Comparison of ENCODE assay signal across 8 cellular contexts in genomic region chr1:156160744-156161181, GRCh38. TPM values are rescaled to one million over a fixed set of nuclear protein-coding genes. Genes with fewer than 3 reads are reported as not detected.
A peak's percentile ranks its signal among the peaks of the same experiment; 100 is the strongest.
DNase-seq lines count a peak whose midpoint lies in the region; ATAC-seq and TF ChIP-seq lines count a peak whose summit lies in the region.

No MANE protein-coding gene starts in this region.

- CTCF ChIA-PET in CD8-positive, alpha-beta memory T cell (lab: Charles Lee) = interaction anchor here (1.1 kb wide), 1 partner anchor 52 kb away, joined by 3 read pairs; the partner anchor contains the start of gene PMF1

- peak in 4 of 5 donors; percentile 50 to 70 (median 62) for DNase-seq in CD8-positive, alpha-beta memory T cell
- peak; percentile 80 for DNase-seq in NCI-H748 (lab: John Stamatoyannopoulos, UW; ENCODE audit: unreplicated experiment)
- peak; percentile 30 for DNase-seq in activated effector memory CD4-positive, alpha-beta T cell treated with Interleukin-2 at 50 U/mL for 16 hours
- DNase-seq in foreskin melanocyte = peak; percentile 42
- DNase-seq in omental fat pad (ENCODE audit: low spot score) = peak; percentile 69
- peak; percentile 56 for DNase-seq in stomach
- no peak for DNase-seq in germinal center (ENCODE audit: low spot score)

- ATAC-seq in omental fat pad (ENCODE audit: low FRiP score) = peak; percentile 58
- ATAC-seq in HG03039 (IDR thresholded peaks at IDR 0.05; ENCODE audit: unreplicated experiment) = no peak

- TF ChIP-seq CTCF in omental fat pad (IDR thresholded peaks at IDR 0.05) = no peak
- no peak for TF ChIP-seq CTCF in stomach (IDR thresholded peaks at IDR 0.05)

- H3K4me3 ChIP-seq in CD8-positive, alpha-beta memory T cell (ENCODE audit: low read length) = peak overlapping the region; percentile 25
- H3K4me3 ChIP-seq in stomach = peak overlapping the region; percentile 42 to 49 (median 46)

- POLR2A ChIA-PET in CD8-positive, alpha-beta memory T cell (lab: Charles Lee) = interaction anchor here (0.9 kb wide), 1 partner anchor 52 kb away, joined by 4 read pairs; the partner anchor contains the start of gene PMF1

- no peak overlapping the region for H3K27ac ChIP-seq in CD8-positive, alpha-beta memory T cell (ENCODE audit: low read depth, low read length)
- peak overlapping the region in 4 of 5 donors; percentile 64 to 87 (median 76) for H3K27ac ChIP-seq in stomach

- no peak for TF ChIP-seq POLR2A in stomach (IDR thresholded peaks at IDR 0.05)

- no peaks in the 10 kb centered on the region for H3K36me3 ChIP-seq in CD8-positive, alpha-beta memory T cell (ENCODE audit: insufficient read depth, low read length)
- H3K36me3 ChIP-seq in stomach = peaks cover 0 to 9% (median 1%) of the 10 kb centered on the region in 4 donors

- H3K27me3 Mint-ChIP-seq in CD8-positive, alpha-beta memory T cell = peaks cover 0 to 2% of the 10 kb centered on the region in 2 donors

- H3K9me3 ChIP-seq in CD8-positive, alpha-beta memory T cell (ENCODE audit: low read length) = no peaks in the 10 kb centered on the region
- no peaks in the 10 kb centered on the region for H3K9me3 ChIP-seq in stomach

- no peaks in the 10 kb centered on the region for H3K9me3 Mint-ChIP-seq in CD8-positive, alpha-beta memory T cell

- H3K4me1 ChIP-seq in CD8-positive, alpha-beta memory T cell (ENCODE audit: insufficient read depth, low read length) = peaks cover 4% of the 10 kb centered on the region
- peaks cover 20 to 43% (median 29%) of the 10 kb centered on the region in 4 donors for H3K4me1 ChIP-seq in stomach

- peaks cover 31 to 44% (median 34%) of the 10 kb centered on the region in 3 donors for H3K4me1 Mint-ChIP-seq in CD8-positive, alpha-beta memory T cell

- no peaks in the 10 kb centered on the region for H3K27me3 ChIP-seq in CD8-positive, alpha-beta memory T cell (ENCODE audit: insufficient read depth, low read length, poor library complexity, severe bottlenecking)
- H3K27me3 ChIP-seq in stomach = no peaks in the 10 kb centered on the region

- intact Hi-C loops in stomach (cut with DNase I; ENCODE audit: low total_unique reads) = no loop called here

- peak overlapping the region; percentile 41 to 84 (median 76) for H3K4me3 Mint-ChIP-seq in CD8-positive, alpha-beta memory T cell

- no peak for TF ChIP-seq EP300 in stomach (IDR thresholded peaks at IDR 0.05)

- peaks cover 0 to 7% (median 0%) of the 10 kb centered on the region in 3 donors for H3K36me3 Mint-ChIP-seq in CD8-positive, alpha-beta memory T cell

- peak overlapping the region in 4 of 8 donors; percentile 24 to 68 (median 46) for H3K27ac Mint-ChIP-seq in CD8-positive, alpha-beta memory T cell

- 11 to 50% (median 19%) methylated on average over 8 to 23 of the region's 23 CpGs for WGBS in stomach, 5 donors

RNA-seq across cellular contexts. Expression of gene SEMA4A, which starts 7.4 kb away (rescaled TPM):
- total RNA-seq in CD8-positive, alpha-beta memory T cell = 10 to 100 TPM; 21.6 to 23.0 TPM
- 10.7 TPM for polyA plus RNA-seq in CD8-positive, alpha-beta memory T cell
- total RNA-seq in omental fat pad (10 to 100 TPM in 3 of 4 donors, 1 to 10 TPM in 1; 4.1 to 99.1 (median 24.6) TPM), stomach (10 to 100 TPM in 2 of 5 donors, 1 to 10 TPM in 3; 2.6 to 23.3 (median 8.5) TPM)
- polyA plus RNA-seq in stomach = 10 to 100 TPM in 1 of 3 donors, 1 to 10 TPM in 2; 4.1 to 13.9 (median 4.7) TPM

RNA-seq across cellular contexts. Expression of gene SLC25A44, which starts 33.1 kb away (rescaled TPM):
- 10 to 100 TPM; 30.8 to 32.4 TPM for total RNA-seq in CD8-positive, alpha-beta memory T cell
- 21.4 TPM for polyA plus RNA-seq in CD8-positive, alpha-beta memory T cell
- total RNA-seq in omental fat pad (10 to 100 TPM; 19.1 to 89.8 (median 36.3) TPM), stomach (1 to 10 TPM; 4.9 to 9.9 (median 7.2) TPM)
- 1 to 10 TPM; 5.4 to 9.0 (median 6.8) TPM for polyA plus RNA-seq in stomach

RNA-seq across cellular contexts. Expression of gene LMNA, which starts 46.3 kb away (rescaled TPM):
- total RNA-seq in CD8-positive, alpha-beta memory T cell = 100 to 1,000 TPM; 325 to 335 TPM
- 13.9 TPM for polyA plus RNA-seq in CD8-positive, alpha-beta memory T cell
- total RNA-seq in omental fat pad (1,000 to 10,000 TPM in 1 of 4 donors, 100 to 1,000 TPM in 3; 288 to 1,820 (median 589) TPM), stomach (100 to 1,000 TPM in 4 of 5 donors, 10 to 100 TPM in 1; 53.1 to 630 (median 318) TPM)
- polyA plus RNA-seq in stomach = 100 to 1,000 TPM; 108 to 201 (median 132) TPM

RNA-seq across cellular contexts. Expression of gene PMF1, which starts 52.0 kb away (rescaled TPM):
- 10 to 100 TPM; 85.9 to 88.3 TPM for total RNA-seq in CD8-positive, alpha-beta memory T cell
- polyA plus RNA-seq in CD8-positive, alpha-beta memory T cell = 83.3 TPM
- total RNA-seq in omental fat pad = 10 to 100 TPM; 34.0 to 74.8 (median 49.5) TPM
- total RNA-seq in stomach = 10 to 100 TPM in 3 of 5 donors, 1 to 10 TPM in 2; 5.3 to 54.9 (median 15.6) TPM
- polyA plus RNA-seq in stomach = 10 to 100 TPM; 68.7 to 73.5 (median 68.8) TPM
